1 cellular context compared by ENCODE assay signal in the genomic region with DNA sequence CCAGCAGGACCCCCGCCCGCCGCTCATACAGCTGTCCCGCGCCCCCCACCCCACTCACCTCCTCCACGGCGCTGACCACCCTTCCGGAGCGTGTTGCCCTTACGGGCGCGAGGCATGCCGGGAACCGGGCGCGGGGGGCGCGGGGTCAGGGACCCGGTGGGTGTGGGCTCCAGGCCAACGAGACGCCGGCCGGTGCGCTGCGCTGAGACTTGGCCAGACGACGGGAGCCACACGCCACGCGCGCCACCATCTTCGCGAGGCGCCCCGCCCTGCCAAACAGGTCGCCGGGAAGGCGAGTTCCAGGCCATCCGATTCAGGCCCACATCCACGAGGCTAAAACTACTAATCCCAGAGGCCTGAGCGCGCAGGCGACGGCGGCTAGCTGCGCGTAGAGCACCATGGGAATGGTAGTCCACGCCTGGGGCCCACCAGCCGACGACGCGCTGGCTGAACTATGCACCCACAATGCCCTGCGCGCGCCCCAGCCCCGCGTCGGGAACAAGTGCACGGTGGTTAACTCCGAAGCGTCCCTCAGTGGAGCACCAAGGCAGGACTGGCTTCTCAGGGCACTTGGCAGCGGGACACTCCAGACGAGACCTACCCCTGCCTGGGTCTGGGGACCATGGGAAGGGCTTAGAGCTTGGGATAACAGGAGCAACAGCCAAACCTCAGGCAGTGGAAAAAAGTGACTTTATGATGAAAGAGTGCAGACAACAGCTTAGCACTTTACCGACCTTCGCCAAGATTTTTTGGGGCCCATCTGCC.
TF ChIP-seq lines count a peak whose summit lies in the region.

A gene with protein sequence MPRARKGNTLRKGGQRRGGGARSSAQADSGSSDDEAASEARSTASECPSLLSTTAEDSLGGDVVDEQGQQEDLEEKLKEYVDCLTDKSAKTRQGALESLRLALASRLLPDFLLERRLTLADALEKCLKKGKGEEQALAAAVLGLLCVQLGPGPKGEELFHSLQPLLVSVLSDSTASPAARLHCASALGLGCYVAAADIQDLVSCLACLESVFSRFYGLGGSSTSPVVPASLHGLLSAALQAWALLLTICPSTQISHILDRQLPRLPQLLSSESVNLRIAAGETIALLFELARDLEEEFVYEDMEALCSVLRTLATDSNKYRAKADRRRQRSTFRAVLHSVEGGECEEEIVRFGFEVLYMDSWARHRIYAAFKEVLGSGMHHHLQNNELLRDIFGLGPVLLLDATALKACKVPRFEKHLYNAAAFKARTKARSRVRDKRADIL (minus strand): TSS at position 271 of the 765 bp plus-strand sequence. CDS start 155 bp downstream, at position 116.

TF ChIP-seq in HepG2, 621 proteins besides CTCF, POLR2A, EP300 and RAD21 (continued from another document and continues in another):
- TF ChIP-seq, protein P1, sequence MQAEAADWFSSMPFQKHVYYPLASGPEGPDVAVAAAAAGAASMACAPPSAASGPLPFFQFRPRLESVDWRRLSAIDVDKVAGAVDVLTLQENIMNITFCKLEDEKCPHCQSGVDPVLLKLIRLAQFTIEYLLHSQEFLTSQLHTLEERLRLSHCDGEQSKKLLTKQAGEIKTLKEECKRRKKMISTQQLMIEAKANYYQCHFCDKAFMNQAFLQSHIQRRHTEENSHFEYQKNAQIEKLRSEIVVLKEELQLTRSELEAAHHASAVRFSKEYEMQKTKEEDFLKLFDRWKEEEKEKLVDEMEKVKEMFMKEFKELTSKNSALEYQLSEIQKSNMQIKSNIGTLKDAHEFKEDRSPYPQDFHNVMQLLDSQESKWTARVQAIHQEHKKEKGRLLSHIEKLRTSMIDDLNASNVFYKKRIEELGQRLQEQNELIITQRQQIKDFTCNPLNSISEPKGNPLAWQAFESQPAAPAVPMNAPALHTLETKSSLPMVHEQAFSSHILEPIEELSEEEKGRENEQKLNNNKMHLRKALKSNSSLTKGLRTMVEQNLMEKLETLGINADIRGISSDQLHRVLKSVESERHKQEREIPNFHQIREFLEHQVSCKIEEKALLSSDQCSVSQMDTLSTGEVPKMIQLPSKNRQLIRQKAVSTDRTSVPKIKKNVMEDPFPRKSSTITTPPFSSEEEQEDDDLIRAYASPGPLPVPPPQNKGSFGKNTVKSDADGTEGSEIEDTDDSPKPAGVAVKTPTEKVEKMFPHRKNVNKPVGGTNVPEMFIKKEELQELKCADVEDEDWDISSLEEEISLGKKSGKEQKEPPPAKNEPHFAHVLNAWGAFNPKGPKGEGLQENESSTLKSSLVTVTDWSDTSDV (CRISPR knock-in tag; IDR thresholded peaks at IDR 0.05) = no peak
- TF ChIP-seq ZNF841 (CRISPR knock-in tag; IDR thresholded peaks at IDR 0.05; ENCODE audit: borderline replicate concordance) (no peak), TGIF2 (CRISPR knock-in tag; IDR thresholded peaks at IDR 0.05) (peak; percentile 75; the same call in 1 of the 2 replicates), TOPORS (CRISPR knock-in tag; IDR thresholded peaks at IDR 0.05) (peak; percentile 12; the same call in 1 of the 2 replicates), THYN1 (CRISPR knock-in tag; IDR thresholded peaks at IDR 0.05; ENCODE audit: borderline replicate concordance, low read depth) (no peak), ESRRA (CRISPR knock-in tag; IDR thresholded peaks at IDR 0.05; ENCODE audit: low read depth) (peak; percentile 71), POLR2AphosphoS5 (IDR thresholded peaks at IDR 0.05; ENCODE audit: low read depth, low read length) (peak; percentile 86), SAFB2 (CRISPR knock-in tag; IDR thresholded peaks at IDR 0.05; ENCODE audit: borderline replicate concordance, low read depth) (peak; percentile 61; the same call in 1 of the 2 replicates), ZNF317 (CRISPR knock-in tag; IDR thresholded peaks at IDR 0.05) (no peak), ZNF761 (CRISPR knock-in tag; conservative IDR thresholded peaks at IDR 0.05) (peak; percentile 61; the same call in 1 of the 2 replicates), FOXO1 (CRISPR knock-in tag; IDR thresholded peaks at IDR 0.05) (peak; percentile 58; the same call in 1 of the 2 replicates), MXD4 (CRISPR knock-in tag; IDR thresholded peaks at IDR 0.05) (peak; percentile 84), ZNF30 (CRISPR knock-in tag; IDR thresholded peaks at IDR 0.05) (no peak), GZF1 (CRISPR knock-in tag; IDR thresholded peaks at IDR 0.05) (peak; percentile 45; the same call in 1 of the 2 replicates), ZNF124 (CRISPR knock-in tag; IDR thresholded peaks at IDR 0.05) (peak; percentile 78; the same call in 1 of the 2 replicates), NCOA5 (CRISPR knock-in tag; IDR thresholded peaks at IDR 0.05) (no peak), TCF7 (IDR thresholded peaks at IDR 0.05; ENCODE audit: low read depth) (no peak), NKX3-1 (CRISPR knock-in tag; IDR thresholded peaks at IDR 0.05) (0 out of 2 replicates have a peak, but pooled peaks have one; percentile 31), ZNF337 (CRISPR knock-in tag; IDR thresholded peaks at IDR 0.05; ENCODE audit: borderline replicate concordance, low read depth) (0 out of 2 replicates have a peak, but pooled peaks have one; percentile 34), NPAS2 (CRISPR knock-in tag; IDR thresholded peaks at IDR 0.05; ENCODE audit: borderline replicate concordance) (no peak), SOX6 (IDR thresholded peaks at IDR 0.05) (no peak), SOX6 (CRISPR knock-in tag; IDR thresholded peaks at IDR 0.05) (peak; percentile 67), ZNF136 (CRISPR knock-in tag; IDR thresholded peaks at IDR 0.05; ENCODE audit: low read depth) (0 out of 2 replicates have a peak, but pooled peaks have one; percentile 32), ZNF569 (CRISPR knock-in tag; IDR thresholded peaks at IDR 0.05; ENCODE audit: borderline replicate concordance) (no peak), ZNF143 (CRISPR knock-in tag; IDR thresholded peaks at IDR 0.05) (peak; percentile 97), DMAP1 (CRISPR knock-in tag; IDR thresholded peaks at IDR 0.05) (peak; percentile 80; the same call in 1 of the 2 replicates), TBL1XR1 (IDR thresholded peaks at IDR 0.05; ENCODE audit: borderline replicate concordance, low read length, partially characterized antibody) (peak; percentile 96), SMAD1 (CRISPR knock-in tag; IDR thresholded peaks at IDR 0.05; ENCODE audit: borderline replicate concordance, low read depth) (no peak; the same call in 1 of the 2 replicates), ZNF343 (CRISPR knock-in tag; IDR thresholded peaks at IDR 0.05) (no peak), CAMTA2 (CRISPR knock-in tag; IDR thresholded peaks at IDR 0.05; ENCODE audit: borderline replicate concordance) (no peak), PAWR (CRISPR knock-in tag; IDR thresholded peaks at IDR 0.05; ENCODE audit: borderline replicate concordance) (no peak), ZNF441 (CRISPR knock-in tag; IDR thresholded peaks at IDR 0.05; ENCODE audit: borderline replicate concordance) (no peak), ZNF180 (CRISPR knock-in tag; IDR thresholded peaks at IDR 0.05; ENCODE audit: borderline replicate concordance, low read depth) (peak; percentile 55; the same call in 1 of the 2 replicates), ZNF672 (CRISPR knock-in tag; IDR thresholded peaks at IDR 0.05) (no peak), SRF (IDR thresholded peaks at IDR 0.05; ENCODE audit: low read depth, low read length) (no peak), RCOR2 (CRISPR knock-in tag; IDR thresholded peaks at IDR 0.05) (no peak)
- TF ChIP-seq, protein P2, sequence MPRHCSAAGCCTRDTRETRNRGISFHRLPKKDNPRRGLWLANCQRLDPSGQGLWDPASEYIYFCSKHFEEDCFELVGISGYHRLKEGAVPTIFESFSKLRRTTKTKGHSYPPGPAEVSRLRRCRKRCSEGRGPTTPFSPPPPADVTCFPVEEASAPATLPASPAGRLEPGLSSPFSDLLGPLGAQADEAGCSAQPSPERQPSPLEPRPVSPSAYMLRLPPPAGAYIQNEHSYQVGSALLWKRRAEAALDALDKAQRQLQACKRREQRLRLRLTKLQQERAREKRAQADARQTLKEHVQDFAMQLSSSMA (CRISPR knock-in tag; IDR thresholded peaks at IDR 0.05) = no peak
- TF ChIP-seq, protein P3, sequence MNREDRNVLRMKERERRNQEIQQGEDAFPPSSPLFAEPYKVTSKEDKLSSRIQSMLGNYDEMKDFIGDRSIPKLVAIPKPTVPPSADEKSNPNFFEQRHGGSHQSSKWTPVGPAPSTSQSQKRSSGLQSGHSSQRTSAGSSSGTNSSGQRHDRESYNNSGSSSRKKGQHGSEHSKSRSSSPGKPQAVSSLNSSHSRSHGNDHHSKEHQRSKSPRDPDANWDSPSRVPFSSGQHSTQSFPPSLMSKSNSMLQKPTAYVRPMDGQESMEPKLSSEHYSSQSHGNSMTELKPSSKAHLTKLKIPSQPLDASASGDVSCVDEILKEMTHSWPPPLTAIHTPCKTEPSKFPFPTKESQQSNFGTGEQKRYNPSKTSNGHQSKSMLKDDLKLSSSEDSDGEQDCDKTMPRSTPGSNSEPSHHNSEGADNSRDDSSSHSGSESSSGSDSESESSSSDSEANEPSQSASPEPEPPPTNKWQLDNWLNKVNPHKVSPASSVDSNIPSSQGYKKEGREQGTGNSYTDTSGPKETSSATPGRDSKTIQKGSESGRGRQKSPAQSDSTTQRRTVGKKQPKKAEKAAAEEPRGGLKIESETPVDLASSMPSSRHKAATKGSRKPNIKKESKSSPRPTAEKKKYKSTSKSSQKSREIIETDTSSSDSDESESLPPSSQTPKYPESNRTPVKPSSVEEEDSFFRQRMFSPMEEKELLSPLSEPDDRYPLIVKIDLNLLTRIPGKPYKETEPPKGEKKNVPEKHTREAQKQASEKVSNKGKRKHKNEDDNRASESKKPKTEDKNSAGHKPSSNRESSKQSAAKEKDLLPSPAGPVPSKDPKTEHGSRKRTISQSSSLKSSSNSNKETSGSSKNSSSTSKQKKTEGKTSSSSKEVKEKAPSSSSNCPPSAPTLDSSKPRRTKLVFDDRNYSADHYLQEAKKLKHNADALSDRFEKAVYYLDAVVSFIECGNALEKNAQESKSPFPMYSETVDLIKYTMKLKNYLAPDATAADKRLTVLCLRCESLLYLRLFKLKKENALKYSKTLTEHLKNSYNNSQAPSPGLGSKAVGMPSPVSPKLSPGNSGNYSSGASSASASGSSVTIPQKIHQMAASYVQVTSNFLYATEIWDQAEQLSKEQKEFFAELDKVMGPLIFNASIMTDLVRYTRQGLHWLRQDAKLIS (CRISPR knock-in tag; IDR thresholded peaks at IDR 0.05) = no peak
- TF ChIP-seq, protein P4, sequence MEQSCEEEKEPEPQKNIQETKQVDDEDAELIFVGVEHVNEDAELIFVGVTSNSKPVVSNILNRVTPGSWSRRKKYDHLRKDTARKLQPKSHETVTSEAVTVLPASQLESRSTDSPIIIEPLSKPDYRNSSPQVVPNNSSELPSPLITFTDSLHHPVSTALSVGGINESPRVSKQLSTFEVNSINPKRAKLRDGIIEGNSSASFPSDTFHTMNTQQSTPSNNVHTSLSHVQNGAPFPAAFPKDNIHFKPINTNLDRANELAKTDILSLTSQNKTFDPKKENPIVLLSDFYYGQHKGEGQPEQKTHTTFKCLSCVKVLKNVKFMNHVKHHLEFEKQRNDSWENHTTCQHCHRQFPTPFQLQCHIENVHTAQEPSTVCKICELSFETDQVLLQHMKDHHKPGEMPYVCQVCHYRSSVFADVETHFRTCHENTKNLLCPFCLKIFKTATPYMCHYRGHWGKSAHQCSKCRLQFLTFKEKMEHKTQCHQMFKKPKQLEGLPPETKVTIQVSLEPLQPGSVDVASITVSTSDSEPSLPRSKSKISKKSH (CRISPR knock-in tag; IDR thresholded peaks at IDR 0.05; ENCODE audit: borderline replicate concordance) = no peak; the same call in 1 of the 2 replicates
- TF ChIP-seq, protein P5, sequence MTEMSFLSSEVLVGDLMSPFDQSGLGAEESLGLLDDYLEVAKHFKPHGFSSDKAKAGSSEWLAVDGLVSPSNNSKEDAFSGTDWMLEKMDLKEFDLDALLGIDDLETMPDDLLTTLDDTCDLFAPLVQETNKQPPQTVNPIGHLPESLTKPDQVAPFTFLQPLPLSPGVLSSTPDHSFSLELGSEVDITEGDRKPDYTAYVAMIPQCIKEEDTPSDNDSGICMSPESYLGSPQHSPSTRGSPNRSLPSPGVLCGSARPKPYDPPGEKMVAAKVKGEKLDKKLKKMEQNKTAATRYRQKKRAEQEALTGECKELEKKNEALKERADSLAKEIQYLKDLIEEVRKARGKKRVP (CRISPR knock-in tag; IDR thresholded peaks at IDR 0.05) = 0 out of 4 replicates have a peak, but pooled peaks of 1 of the 2 experiments have one; percentile 26
- TF ChIP-seq, protein P6, sequence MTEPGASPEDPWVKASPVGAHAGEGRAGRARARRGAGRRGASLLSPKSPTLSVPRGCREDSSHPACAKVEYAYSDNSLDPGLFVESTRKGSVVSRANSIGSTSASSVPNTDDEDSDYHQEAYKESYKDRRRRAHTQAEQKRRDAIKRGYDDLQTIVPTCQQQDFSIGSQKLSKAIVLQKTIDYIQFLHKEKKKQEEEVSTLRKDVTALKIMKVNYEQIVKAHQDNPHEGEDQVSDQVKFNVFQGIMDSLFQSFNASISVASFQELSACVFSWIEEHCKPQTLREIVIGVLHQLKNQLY (CRISPR knock-in tag; IDR thresholded peaks at IDR 0.05) = no peak
- TF ChIP-seq, protein P7, sequence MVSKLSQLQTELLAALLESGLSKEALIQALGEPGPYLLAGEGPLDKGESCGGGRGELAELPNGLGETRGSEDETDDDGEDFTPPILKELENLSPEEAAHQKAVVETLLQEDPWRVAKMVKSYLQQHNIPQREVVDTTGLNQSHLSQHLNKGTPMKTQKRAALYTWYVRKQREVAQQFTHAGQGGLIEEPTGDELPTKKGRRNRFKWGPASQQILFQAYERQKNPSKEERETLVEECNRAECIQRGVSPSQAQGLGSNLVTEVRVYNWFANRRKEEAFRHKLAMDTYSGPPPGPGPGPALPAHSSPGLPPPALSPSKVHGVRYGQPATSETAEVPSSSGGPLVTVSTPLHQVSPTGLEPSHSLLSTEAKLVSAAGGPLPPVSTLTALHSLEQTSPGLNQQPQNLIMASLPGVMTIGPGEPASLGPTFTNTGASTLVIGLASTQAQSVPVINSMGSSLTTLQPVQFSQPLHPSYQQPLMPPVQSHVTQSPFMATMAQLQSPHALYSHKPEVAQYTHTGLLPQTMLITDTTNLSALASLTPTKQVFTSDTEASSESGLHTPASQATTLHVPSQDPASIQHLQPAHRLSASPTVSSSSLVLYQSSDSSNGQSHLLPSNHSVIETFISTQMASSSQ (IDR thresholded peaks at IDR 0.05; ENCODE audit: low read depth) = no peak
- TF ChIP-seq, protein P7 (CRISPR knock-in tag; IDR thresholded peaks at IDR 0.05; ENCODE audit: borderline replicate concordance) = peak; percentile 82; the same call in 1 of the 2 replicates
